Comparison of ENCODE assay signal across 9 cellular contexts in the genomic region with DNA sequence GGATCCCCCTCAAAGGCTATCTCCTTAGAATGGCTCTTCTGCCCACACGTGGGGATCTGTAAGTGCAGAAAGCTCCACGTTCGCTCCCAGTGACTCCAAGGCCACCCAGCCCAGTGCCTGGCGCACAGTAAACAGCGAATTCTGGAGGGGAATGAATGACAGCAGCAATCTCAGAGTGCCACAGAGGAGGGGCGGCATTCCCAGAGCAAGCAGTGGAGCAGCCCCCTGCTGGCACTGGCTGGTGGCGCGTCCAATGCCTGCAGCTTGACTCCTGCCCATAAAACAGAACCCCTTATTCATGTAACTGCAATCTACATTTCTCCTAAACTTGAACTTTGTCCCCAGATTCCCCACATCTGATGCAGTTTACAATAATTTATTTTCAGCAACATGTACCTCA. TPM values are rescaled to one million over a fixed set of nuclear protein-coding genes. Genes with fewer than 3 reads are reported as not detected.
DNase-seq lines count a peak whose midpoint lies in the region; ATAC-seq and TF ChIP-seq lines count a peak whose summit lies in the region.
"Had no signal": no experiment of that assay in that cellular context is flagged by ENCODE, and none has a peak within 500 bp of the region (broad histone marks: within the 10 kb centered on the region; RNA-seq: fewer than 3 reads in every experiment).

No MANE protein-coding gene starts in this region.

- H3K4me1 ChIP-seq in Caco-2 (no peaks in the 10 kb centered on the region), tibial artery (peaks cover 0 to 2% (median 0%) of the 10 kb centered on the region in 4 donors)

- no peaks in the 10 kb centered on the region for H3K4me1 Mint-ChIP-seq in Caco-2 (ENCODE audit: low read depth, unreplicated experiment)

- DNase-seq in Caco-2 = peak in 1 of 2 experiments; percentile 64
- peak; percentile 70 for DNase-seq in H7
- peak; percentile 23 for DNase-seq in UCSD-AML1 (lab: John Stamatoyannopoulos, UW; ENCODE audit: unreplicated experiment)
- peak; percentile 65 for DNase-seq in left kidney (ENCODE audit: low read depth, low spot score)
- no peak for DNase-seq in dedifferentiated amniotic fluid mesenchymal stem cell (ENCODE audit: extremely low spot score)
- no peak for DNase-seq in tibial artery

- intact Hi-C loops in Caco-2 (cut with micrococcal nuclease; ENCODE audit: unreplicated experiment) (loop anchor here (2.0 kb wide), 1 partner anchor 265 kb away; no protein-coding TSS in a partner anchor), tibial artery (cut with DNase I; ENCODE audit: low total_unique reads) (no loop called here)

- BruUV-seq in Caco-2 (replicated peaks; lab: Mats Ljungman, UMichigan) = no TSS peak

- TF ChIP-seq CTCF in Caco-2 (IDR thresholded peaks at IDR 0.05; ENCODE audit: insufficient read depth in 1 of 2, low read depth in 1 of 2, low read length in 1 of 2, severe bottlenecking in 1 of 2, unreplicated experiment in 1 of 2) = peak; percentile 64 to 73
- TF ChIP-seq CTCF in tibial artery (IDR thresholded peaks at IDR 0.05) = no peak

- H3K4me3 ChIP-seq in Caco-2 (ENCODE audit: low read depth, low read length) (no peak overlapping the region), H7 (ENCODE audit: insufficient read depth, low read depth, low read length) (no peak overlapping the region), tibial artery (no peak overlapping the region)

- no peak overlapping the region for H3K4me3 Mint-ChIP-seq in Caco-2 (ENCODE audit: unreplicated experiment)
- H3K4me3 Mint-ChIP-seq: activated naive CD8-positive, alpha-beta T cell had no signal

- no peaks in the 10 kb centered on the region; the same call in none of the 2 replicates for H3K27me3 ChIP-seq in Caco-2 (replicated peaks; ENCODE audit: control insufficient read depth, insufficient read depth, low read length)
- peaks cover 61% of the 10 kb centered on the region for H3K27me3 ChIP-seq in H7 (ENCODE audit: control insufficient read depth, insufficient read depth, low read length)
- peaks cover 0 to 71% of the 10 kb centered on the region in 2 donors for H3K27me3 ChIP-seq in tibial artery

- no peaks in the 10 kb centered on the region for H3K9me3 ChIP-seq in Caco-2
- no peaks in the 10 kb centered on the region for H3K9me3 ChIP-seq in tibial artery

- CTCF ChIA-PET in Caco-2 (lab: Charles Lee) = interaction anchor here (2.8 kb wide), 1 partner anchor 266 kb away, joined by 9 read pairs; no protein-coding TSS in a partner anchor

- no peak overlapping the region for H3K27ac ChIP-seq in tibial artery

- H3K27me3 Mint-ChIP-seq in Caco-2 (ENCODE audit: insufficient read depth, unreplicated experiment) = peaks cover 28% of the 10 kb centered on the region

- no peaks in the 10 kb centered on the region for H3K36me3 ChIP-seq in Caco-2 (ENCODE audit: control insufficient read depth, insufficient read depth, low read length)
- no peaks in the 10 kb centered on the region for H3K36me3 ChIP-seq in H7 (replicated peaks; ENCODE audit: control insufficient read depth, insufficient read depth, low read length)
- H3K36me3 ChIP-seq in tibial artery = no peaks in the 10 kb centered on the region

- peaks cover 10% of the 10 kb centered on the region for H3K9me3 Mint-ChIP-seq in Caco-2 (ENCODE audit: unreplicated experiment)

- no peak for ATAC-seq in HG03280 (IDR thresholded peaks at IDR 0.05; ENCODE audit: unreplicated experiment)
- ATAC-seq in HG03378 (IDR thresholded peaks at IDR 0.05; ENCODE audit: unreplicated experiment) = no peak

- POLR2A ChIA-PET in Caco-2 (lab: Charles Lee) = no interaction called here

- H3K36me3 Mint-ChIP-seq in Caco-2 (ENCODE audit: insufficient read depth, unreplicated experiment) = no peaks in the 10 kb centered on the region
- H3K36me3 Mint-ChIP-seq: activated naive CD8-positive, alpha-beta T cell had no signal

- H3K27ac Mint-ChIP-seq in Caco-2 (ENCODE audit: unreplicated experiment) = no peak overlapping the region
- H3K27ac Mint-ChIP-seq: activated naive CD8-positive, alpha-beta T cell had no signal

RNA-seq across cellular contexts. Expression of gene HELT, which starts 6.9 kb away (rescaled TPM):
- total RNA-seq in Caco-2 (2022) = not detected in 2 replicates
- total RNA-seq in H7 (2014; rRNA removed; shearing (Covaris generic)) = 0.96 TPM in 1 of 2 replicates, not detected in the other

Comparison
In these comparisons a context has a peak if more than half of its experiments do, and no peak if none do; other contexts are left out.
1. DNase-seq: peak in H7 (single experiment), UCSD-AML1 (single experiment) and left kidney (single experiment); none in dedifferentiated amniotic fluid mesenchymal stem cell (single experiment) and tibial artery (0 of 2).
2. CTCF ChIP-seq: peak in Caco-2 (2 of 2); none in tibial artery (0 of 2).